ENCODE assay signal across 1 cellular context in the genomic region with DNA sequence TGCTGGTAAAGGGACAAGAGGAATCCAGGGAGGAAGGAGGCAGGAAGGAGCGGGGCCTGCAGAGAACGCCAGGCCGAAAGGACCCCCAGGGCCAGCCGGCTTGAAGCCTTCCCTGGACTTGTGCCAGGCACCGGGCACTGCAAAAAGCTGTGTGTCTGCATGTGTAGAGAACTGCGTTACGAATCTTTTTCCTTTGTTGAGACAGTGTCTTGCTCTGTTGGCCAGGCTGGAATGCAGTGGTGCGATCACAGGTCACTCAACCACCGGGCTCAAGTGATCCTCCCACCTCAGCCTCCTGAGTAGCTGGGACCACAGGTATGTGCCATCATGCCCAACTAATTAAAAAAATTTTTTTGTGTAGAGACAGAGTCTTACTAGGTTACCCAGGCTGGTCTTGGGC.
TF ChIP-seq lines count a peak whose summit lies in the region.

No MANE protein-coding gene starts in this region.

TF ChIP-seq in SK-N-SH treated with all-trans-retinoic acid at 6 μM for 48 hours, 23 proteins besides CTCF, POLR2A, EP300 and RAD21 (continued from another document):
- TF ChIP-seq, protein P1, sequence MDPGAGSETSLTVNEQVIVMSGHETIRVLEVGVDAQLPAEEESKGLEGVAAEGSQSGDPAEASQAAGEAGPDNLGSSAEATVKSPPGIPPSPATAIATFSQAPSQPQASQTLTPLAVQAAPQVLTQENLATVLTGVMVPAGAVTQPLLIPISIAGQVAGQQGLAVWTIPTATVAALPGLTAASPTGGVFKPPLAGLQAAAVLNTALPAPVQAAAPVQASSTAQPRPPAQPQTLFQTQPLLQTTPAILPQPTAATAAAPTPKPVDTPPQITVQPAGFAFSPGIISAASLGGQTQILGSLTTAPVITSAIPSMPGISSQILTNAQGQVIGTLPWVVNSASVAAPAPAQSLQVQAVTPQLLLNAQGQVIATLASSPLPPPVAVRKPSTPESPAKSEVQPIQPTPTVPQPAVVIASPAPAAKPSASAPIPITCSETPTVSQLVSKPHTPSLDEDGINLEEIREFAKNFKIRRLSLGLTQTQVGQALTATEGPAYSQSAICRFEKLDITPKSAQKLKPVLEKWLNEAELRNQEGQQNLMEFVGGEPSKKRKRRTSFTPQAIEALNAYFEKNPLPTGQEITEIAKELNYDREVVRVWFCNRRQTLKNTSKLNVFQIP (CRISPR knock-in tag; IDR thresholded peaks at IDR 0.05; ENCODE audit: borderline replicate concordance, low read depth) = no peak
- TF ChIP-seq ESRRG (CRISPR knock-in tag; IDR thresholded peaks at IDR 0.05) (no peak), TOX (CRISPR knock-in tag; IDR thresholded peaks at IDR 0.05; ENCODE audit: borderline replicate concordance) (no peak), ZFP3 (CRISPR knock-in tag; IDR thresholded peaks at IDR 0.05) (no peak), GLIS3 (CRISPR knock-in tag; IDR thresholded peaks at IDR 0.05) (no peak), ZNF70 (CRISPR knock-in tag; IDR thresholded peaks at IDR 0.05) (no peak), ARNTL (CRISPR knock-in tag; IDR thresholded peaks at IDR 0.05; ENCODE audit: borderline replicate concordance, low read depth) (no peak)
- TF ChIP-seq, protein P2, sequence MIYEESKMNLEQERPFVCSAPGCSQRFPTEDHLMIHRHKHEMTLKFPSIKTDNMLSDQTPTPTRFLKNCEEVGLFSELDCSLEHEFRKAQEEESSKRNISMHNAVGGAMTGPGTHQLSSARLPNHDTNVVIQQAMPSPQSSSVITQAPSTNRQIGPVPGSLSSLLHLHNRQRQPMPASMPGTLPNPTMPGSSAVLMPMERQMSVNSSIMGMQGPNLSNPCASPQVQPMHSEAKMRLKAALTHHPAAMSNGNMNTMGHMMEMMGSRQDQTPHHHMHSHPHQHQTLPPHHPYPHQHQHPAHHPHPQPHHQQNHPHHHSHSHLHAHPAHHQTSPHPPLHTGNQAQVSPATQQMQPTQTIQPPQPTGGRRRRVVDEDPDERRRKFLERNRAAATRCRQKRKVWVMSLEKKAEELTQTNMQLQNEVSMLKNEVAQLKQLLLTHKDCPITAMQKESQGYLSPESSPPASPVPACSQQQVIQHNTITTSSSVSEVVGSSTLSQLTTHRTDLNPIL (CRISPR knock-in tag; IDR thresholded peaks at IDR 0.05; ENCODE audit: low read depth) = no peak
- TF ChIP-seq, protein P3, sequence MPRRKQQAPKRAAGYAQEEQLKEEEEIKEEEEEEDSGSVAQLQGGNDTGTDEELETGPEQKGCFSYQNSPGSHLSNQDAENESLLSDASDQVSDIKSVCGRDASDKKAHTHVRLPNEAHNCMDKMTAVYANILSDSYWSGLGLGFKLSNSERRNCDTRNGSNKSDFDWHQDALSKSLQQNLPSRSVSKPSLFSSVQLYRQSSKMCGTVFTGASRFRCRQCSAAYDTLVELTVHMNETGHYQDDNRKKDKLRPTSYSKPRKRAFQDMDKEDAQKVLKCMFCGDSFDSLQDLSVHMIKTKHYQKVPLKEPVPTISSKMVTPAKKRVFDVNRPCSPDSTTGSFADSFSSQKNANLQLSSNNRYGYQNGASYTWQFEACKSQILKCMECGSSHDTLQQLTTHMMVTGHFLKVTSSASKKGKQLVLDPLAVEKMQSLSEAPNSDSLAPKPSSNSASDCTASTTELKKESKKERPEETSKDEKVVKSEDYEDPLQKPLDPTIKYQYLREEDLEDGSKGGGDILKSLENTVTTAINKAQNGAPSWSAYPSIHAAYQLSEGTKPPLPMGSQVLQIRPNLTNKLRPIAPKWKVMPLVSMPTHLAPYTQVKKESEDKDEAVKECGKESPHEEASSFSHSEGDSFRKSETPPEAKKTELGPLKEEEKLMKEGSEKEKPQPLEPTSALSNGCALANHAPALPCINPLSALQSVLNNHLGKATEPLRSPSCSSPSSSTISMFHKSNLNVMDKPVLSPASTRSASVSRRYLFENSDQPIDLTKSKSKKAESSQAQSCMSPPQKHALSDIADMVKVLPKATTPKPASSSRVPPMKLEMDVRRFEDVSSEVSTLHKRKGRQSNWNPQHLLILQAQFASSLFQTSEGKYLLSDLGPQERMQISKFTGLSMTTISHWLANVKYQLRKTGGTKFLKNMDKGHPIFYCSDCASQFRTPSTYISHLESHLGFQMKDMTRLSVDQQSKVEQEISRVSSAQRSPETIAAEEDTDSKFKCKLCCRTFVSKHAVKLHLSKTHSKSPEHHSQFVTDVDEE (CRISPR knock-in tag; IDR thresholded peaks at IDR 0.05) = no peak
TF ChIP-seq in SK-N-SH treated with all-trans-retinoic acid at 6 μM for 48 hours: peak in this region for 0.
